Comparison of ENCODE assay signal across 1 cellular context in the genomic region with DNA sequence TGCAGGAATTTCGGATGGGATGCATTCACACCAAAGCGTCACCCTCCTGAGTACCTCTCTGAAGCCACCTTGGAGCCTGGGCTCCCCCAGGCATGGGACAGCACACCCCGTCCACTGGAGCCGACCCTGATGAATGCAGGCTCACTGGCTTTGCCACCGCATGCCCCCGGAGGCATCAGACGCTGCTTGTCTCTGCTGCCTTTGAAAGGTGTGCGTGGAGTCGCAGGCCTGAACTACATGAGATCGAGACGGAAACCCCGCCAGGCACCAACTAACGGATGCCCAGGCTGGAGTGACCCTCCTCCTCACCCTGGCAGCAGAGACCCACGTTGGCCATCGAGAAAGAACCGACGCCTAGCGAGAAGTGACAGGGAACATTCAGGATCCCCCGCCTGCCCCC.
TF ChIP-seq lines count a peak whose summit lies in the region.

No MANE protein-coding gene starts in this region.

TF ChIP-seq in H1, 55 proteins besides CTCF, POLR2A, EP300 and RAD21:
- no peak for TF ChIP-seq MAFK (IDR thresholded peaks at IDR 0.05; ENCODE audit: low read depth, low read length)
- no peak for TF ChIP-seq KDM5A (IDR thresholded peaks at IDR 0.05; ENCODE audit: low read length)
